ENCODE assay signal across 34 cellular contexts in the genomic region with DNA sequence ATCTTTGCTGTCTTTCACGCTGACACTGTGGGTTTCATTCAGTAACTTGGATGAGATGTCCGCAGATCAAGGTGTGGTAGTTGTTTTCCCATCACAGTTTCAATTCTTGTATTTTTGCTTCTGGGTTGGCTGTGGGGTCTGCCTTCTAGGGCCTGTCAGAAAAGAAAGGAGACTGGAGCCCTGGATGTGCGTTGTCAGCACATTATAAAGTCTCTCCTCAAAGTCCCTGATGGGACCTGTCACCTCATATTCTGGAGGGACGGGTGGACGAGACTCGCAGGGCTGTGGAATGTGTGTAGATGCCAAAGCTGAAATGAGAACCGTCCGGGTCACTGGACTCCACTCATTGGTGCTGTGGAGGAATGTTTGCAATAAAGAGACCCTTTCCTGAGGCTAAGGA. TPM values are rescaled to one million over a fixed set of nuclear protein-coding genes. Genes with fewer than 3 reads are reported as not detected.
"Had no signal": no experiment of that assay in that cellular context is flagged by ENCODE, and none has a peak within 500 bp of the region (broad histone marks: within the 10 kb centered on the region; RNA-seq: fewer than 3 reads in every experiment).

No MANE protein-coding gene starts in this region.

- H3K4me3 Mint-ChIP-seq: activated CD4-positive, alpha-beta memory T cell treated with anti-CD3 and anti-CD28 coated beads for 36 hours; activated CD4-positive, alpha-beta T cell treated with anti-CD3 and anti-CD28 coated beads for 36 hours; activated CD4-positive, alpha-beta T cell treated with anti-CD3 and anti-CD28 coated beads, Interleukin-2, amount 10 ng/mL, durations not matched to agents 24 days and 14 days; activated CD8-positive, alpha-beta memory T cell treated with anti-CD3 and anti-CD28 coated beads, Interleukin-2, amount 10 ng/mL, durations not matched to agents 7 days and 5 days; activated CD8-positive, alpha-beta T cell treated with anti-CD3 and anti-CD28 coated beads, Interleukin-2, amount 10 ng/mL, durations not matched to agents 7 days and 5 days; activated naive CD4-positive, alpha-beta T cell treated with anti-CD3 and anti-CD28 coated beads for 36 hours; activated naive CD4-positive, alpha-beta T cell treated with anti-CD3 and anti-CD28 coated beads, Interleukin-2, amount 50 U/mL, for 24 hours; activated naive CD8-positive, alpha-beta T cell treated with anti-CD3 and anti-CD28 coated beads for 36 hours; activated naive CD8-positive, alpha-beta T cell treated with anti-CD3 and anti-CD28 coated beads, Interleukin-2, amount 50 U/mL, for 24 hours; activated T-helper 1 cell treated with anti-CD3 and anti-CD28 coated beads, Interleukin-12 subunit alpha, Interleukin-12 subunit beta, Interleukin-2, Interleukin-4 antibody, amounts not matched to agents 30 ng/mL and 10 ng/mL and 1 ng/mL, durations not matched to agents 14 hours and 24 hours and 36 hours had no signal

- DNase-seq: activated CD4-positive, alpha-beta memory T cell treated with anti-CD3 and anti-CD28 coated beads for 36 hours; activated CD4-positive, alpha-beta T cell treated with anti-CD3 and anti-CD28 coated beads for 36 hours; activated CD4-positive, alpha-beta T cell treated with anti-CD3 and anti-CD28 coated beads, Interleukin-2, amount 10 ng/mL, durations not matched to agents 24 days and 14 days; activated CD4-positive, CD25-positive, alpha-beta regulatory T cell; activated CD4-positive, CD25-positive, alpha-beta regulatory T cell treated with anti-CD3 and anti-CD28 coated beads, Interleukin-2, amount 50 U/mL, for 72 hours; activated CD8-positive, alpha-beta memory T cell treated with anti-CD3 and anti-CD28 coated beads, Interleukin-2, amount 10 ng/mL, durations not matched to agents 7 days and 5 days; activated CD8-positive, alpha-beta memory T cell treated with anti-CD3 and anti-CD28 coated beads, Interleukin-2, amount 50 U/mL, for 4 hours; activated CD8-positive, alpha-beta T cell treated with anti-CD3 and anti-CD28 coated beads, Interleukin-2, amount 10 ng/mL, durations not matched to agents 7 days and 5 days; activated effector memory CD4-positive, alpha-beta T cell treated with anti-CD3 and anti-CD28 coated beads, Interleukin-2, amount 50 U/mL, for 16 hours; activated naive CD4-positive, alpha-beta T cell treated with anti-CD3 and anti-CD28 coated beads for 36 hours; activated naive CD8-positive, alpha-beta T cell treated with anti-CD3 and anti-CD28 coated beads for 36 hours; activated naive CD8-positive, alpha-beta T cell treated with anti-CD3 and anti-CD28 coated beads, Interleukin-2, amount 50 U/mL, for 24 hours; activated T-cell treated with anti-CD3 and anti-CD28 coated beads, Interleukin-2, amount 50 U/mL, for 1 hour; activated T-cell treated with anti-CD3 and anti-CD28 coated beads, Interleukin-2, amount 50 U/mL, for 48 hours; adrenal gland; amygdala; aorta; body of pancreas; caudate nucleus; cortex of kidney; dermis blood vessel endothelial cell; effector CD8-positive, alpha-beta T cell; foreskin fibroblast; head of caudate nucleus; T-helper 2 cell had no signal

- H3K27me3 ChIP-seq: adrenal gland, body of pancreas had no signal

- ATAC-seq: activated CD4-positive, alpha-beta T cell treated with anti-CD3 and anti-CD28 coated beads for 36 hours; activated CD8-positive, alpha-beta memory T cell treated with anti-CD3 and anti-CD28 coated beads, Interleukin-2, amount 10 ng/mL, durations not matched to agents 7 days and 5 days; activated CD8-positive, alpha-beta T cell treated with anti-CD3 and anti-CD28 coated beads, Interleukin-2, amount 10 ng/mL, durations not matched to agents 7 days and 5 days; activated naive CD8-positive, alpha-beta T cell treated with anti-CD3 and anti-CD28 coated beads, Interleukin-2, amount 50 U/mL, for 24 hours; body of pancreas; esophagus mucosa had no signal

- FAIRE-seq: colon, frontal cortex had no signal

- H3K27ac Mint-ChIP-seq: activated CD4-positive, alpha-beta memory T cell treated with anti-CD3 and anti-CD28 coated beads for 36 hours; activated CD4-positive, alpha-beta T cell treated with anti-CD3 and anti-CD28 coated beads for 36 hours; activated CD4-positive, alpha-beta T cell treated with anti-CD3 and anti-CD28 coated beads, Interleukin-2, amount 10 ng/mL, durations not matched to agents 24 days and 14 days; activated CD8-positive, alpha-beta memory T cell treated with anti-CD3 and anti-CD28 coated beads, Interleukin-2, amount 10 ng/mL, durations not matched to agents 7 days and 5 days; activated CD8-positive, alpha-beta T cell treated with anti-CD3 and anti-CD28 coated beads, Interleukin-2, amount 10 ng/mL, durations not matched to agents 7 days and 5 days; activated naive CD4-positive, alpha-beta T cell treated with anti-CD3 and anti-CD28 coated beads for 36 hours; activated naive CD4-positive, alpha-beta T cell treated with anti-CD3 and anti-CD28 coated beads, Interleukin-2, amount 50 U/mL, for 24 hours; activated naive CD8-positive, alpha-beta T cell treated with anti-CD3 and anti-CD28 coated beads for 36 hours; activated naive CD8-positive, alpha-beta T cell treated with anti-CD3 and anti-CD28 coated beads, Interleukin-2, amount 50 U/mL, for 24 hours; activated T-helper 1 cell treated with anti-CD3 and anti-CD28 coated beads, Interleukin-12 subunit alpha, Interleukin-12 subunit beta, Interleukin-2, Interleukin-4 antibody, amounts not matched to agents 30 ng/mL and 10 ng/mL and 1 ng/mL, durations not matched to agents 14 hours and 24 hours and 36 hours; activated T-helper 2 cell treated with anti-CD3 and anti-CD28 coated beads, Interferon-gamma antibody, Interleukin-2, Interleukin-4, amounts not matched to agents 10 μg/mL and 5 μg/mL and 100 μg/mL, durations not matched to agents 14 hours and 24 hours and 36 hours had no signal

- H3K27ac ChIP-seq: adrenal gland, body of pancreas had no signal

- H3K4me3 ChIP-seq: adrenal gland, body of pancreas had no signal

- H3K36me3 Mint-ChIP-seq: activated CD4-positive, alpha-beta memory T cell treated with anti-CD3 and anti-CD28 coated beads for 36 hours; activated CD8-positive, alpha-beta memory T cell treated with anti-CD3 and anti-CD28 coated beads, Interleukin-2, amount 10 ng/mL, durations not matched to agents 7 days and 5 days; activated naive CD4-positive, alpha-beta T cell treated with anti-CD3 and anti-CD28 coated beads, Interleukin-2, amount 50 U/mL, for 24 hours; activated naive CD8-positive, alpha-beta T cell treated with anti-CD3 and anti-CD28 coated beads for 36 hours had no signal

- H3K36me3 ChIP-seq: adrenal gland had no signal

- H3K27me3 Mint-ChIP-seq: activated CD4-positive, alpha-beta memory T cell treated with anti-CD3 and anti-CD28 coated beads for 36 hours; activated CD4-positive, alpha-beta T cell treated with anti-CD3 and anti-CD28 coated beads, Interleukin-2, amount 10 ng/mL, durations not matched to agents 24 days and 14 days; activated CD8-positive, alpha-beta memory T cell treated with anti-CD3 and anti-CD28 coated beads, Interleukin-2, amount 10 ng/mL, durations not matched to agents 7 days and 5 days; activated naive CD8-positive, alpha-beta T cell treated with anti-CD3 and anti-CD28 coated beads for 36 hours; activated naive CD8-positive, alpha-beta T cell treated with anti-CD3 and anti-CD28 coated beads, Interleukin-2, amount 50 U/mL, for 24 hours had no signal

- H3K4me1 ChIP-seq: adrenal gland, body of pancreas had no signal

- H3K4me1 Mint-ChIP-seq: activated CD4-positive, alpha-beta T cell treated with anti-CD3 and anti-CD28 coated beads for 36 hours; activated CD4-positive, alpha-beta T cell treated with anti-CD3 and anti-CD28 coated beads, Interleukin-2, amount 10 ng/mL, durations not matched to agents 24 days and 14 days; activated CD8-positive, alpha-beta memory T cell treated with anti-CD3 and anti-CD28 coated beads, Interleukin-2, amount 10 ng/mL, durations not matched to agents 7 days and 5 days; activated naive CD4-positive, alpha-beta T cell treated with anti-CD3 and anti-CD28 coated beads, Interleukin-2, amount 50 U/mL, for 24 hours; activated naive CD8-positive, alpha-beta T cell treated with anti-CD3 and anti-CD28 coated beads for 36 hours; activated naive CD8-positive, alpha-beta T cell treated with anti-CD3 and anti-CD28 coated beads, Interleukin-2, amount 50 U/mL, for 24 hours had no signal

- H3K9me3 Mint-ChIP-seq: activated naive CD4-positive, alpha-beta T cell treated with anti-CD3 and anti-CD28 coated beads, Interleukin-2, amount 50 U/mL, for 24 hours; activated naive CD8-positive, alpha-beta T cell treated with anti-CD3 and anti-CD28 coated beads, Interleukin-2, amount 50 U/mL, for 24 hours; activated T-helper 1 cell treated with anti-CD3 and anti-CD28 coated beads, Interleukin-12 subunit alpha, Interleukin-12 subunit beta, Interleukin-2, Interleukin-4 antibody, amounts not matched to agents 30 ng/mL and 10 ng/mL and 1 ng/mL, durations not matched to agents 14 hours and 24 hours and 36 hours had no signal

- H3K9me3 ChIP-seq: adrenal gland, body of pancreas had no signal

RNA-seq across cellular contexts. Expression of a gene that starts 11.3 kb away (rescaled TPM):
- total RNA-seq: activated CD4-positive, alpha-beta memory T cell treated with anti-CD3 and anti-CD28 coated beads for 36 hours; activated CD4-positive, alpha-beta T cell treated with anti-CD3 and anti-CD28 coated beads for 36 hours; activated CD4-positive, alpha-beta T cell treated with anti-CD3 and anti-CD28 coated beads, Interleukin-2, amount 10 ng/mL, durations not matched to agents 24 days and 14 days; activated CD8-positive, alpha-beta memory T cell treated with anti-CD3 and anti-CD28 coated beads for 36 hours; activated CD8-positive, alpha-beta memory T cell treated with anti-CD3 and anti-CD28 coated beads, Interleukin-2, amount 10 ng/mL, durations not matched to agents 7 days and 5 days; activated CD8-positive, alpha-beta T cell treated with anti-CD3 and anti-CD28 coated beads, Interleukin-2, amount 10 ng/mL, durations not matched to agents 7 days and 5 days; activated naive CD4-positive, alpha-beta T cell treated with anti-CD3 and anti-CD28 coated beads for 36 hours; activated naive CD8-positive, alpha-beta T cell treated with anti-CD3 and anti-CD28 coated beads for 36 hours; activated T-helper 1 cell treated with anti-CD3 and anti-CD28 coated beads, Interleukin-12 subunit alpha, Interleukin-12 subunit beta, Interleukin-2, Interleukin-4 antibody, amounts not matched to agents 30 ng/mL and 10 ng/mL and 1 ng/mL, durations not matched to agents 14 hours and 24 hours and 36 hours; activated T-helper 2 cell treated with anti-CD3 and anti-CD28 coated beads, Interferon-gamma antibody, Interleukin-2, Interleukin-4, amounts not matched to agents 10 μg/mL and 5 μg/mL and 100 μg/mL, durations not matched to agents 14 hours and 24 hours and 36 hours; aorta; chondrocyte; dermis blood vessel endothelial cell; esophagus mucosa; T-helper 1 cell treated with Interleukin-12 subunit alpha and Interleukin-12 subunit beta and Interleukin-4 antibody, amounts not matched to agents 30 ng/mL and 1 ng/mL, for 36 hours had no signal
